Comparison of ENCODE assay signal across 15 cellular contexts in the genomic region with DNA sequence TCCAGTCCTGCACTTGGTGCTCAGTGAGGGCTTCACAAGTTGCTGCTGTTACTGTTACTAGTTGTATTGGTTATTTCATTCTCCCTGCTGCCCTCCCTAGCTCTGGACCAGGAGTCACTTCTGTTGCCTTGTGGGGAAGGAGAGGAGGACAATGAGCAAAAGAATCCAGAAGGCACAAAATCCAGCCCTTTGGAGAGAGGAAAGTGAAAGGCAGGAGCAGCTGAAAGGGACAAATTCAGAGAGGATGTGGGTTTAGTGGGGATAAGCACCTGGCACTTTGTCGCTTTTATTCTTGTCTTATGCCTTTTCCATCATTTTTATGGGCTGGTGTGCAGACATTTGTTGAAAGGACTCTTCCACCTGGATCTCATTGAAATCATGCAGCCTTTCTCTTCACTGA. TPM values are rescaled to one million over a fixed set of nuclear protein-coding genes. Genes with fewer than 3 reads are reported as not detected.
A peak's percentile ranks its signal among the peaks of the same experiment; 100 is the strongest.
DNase-seq lines count a peak whose midpoint lies in the region; ATAC-seq and TF ChIP-seq lines count a peak whose summit lies in the region.
"Had no signal": no experiment of that assay in that cellular context is flagged by ENCODE, and none has a peak within 500 bp of the region (broad histone marks: within the 10 kb centered on the region; RNA-seq: fewer than 3 reads in every experiment).

No MANE protein-coding gene starts in this region.

- H3K4me1 ChIP-seq in SJCRH30 = peaks cover 37% of the 10 kb centered on the region
- H3K4me1 ChIP-seq: BE2C had no signal

- ATAC-seq in stimulated activated naive B cell treated with anti-CD40 and anti-IgM and Interleukin-4, amounts not matched to agents 10 μg/mL and 1 μg/mL and 100 μg/mL, for 72 hours (replicated peaks) = no peak
- ATAC-seq in GM19328 (IDR thresholded peaks at IDR 0.05; ENCODE audit: unreplicated experiment) = no peak
- ATAC-seq: GM23338 had no signal

- no peaks in the 10 kb centered on the region for H3K36me3 ChIP-seq in SJCRH30
- H3K36me3 ChIP-seq: BE2C had no signal

- DNase-seq in HFFc6 (no peak), SJCRH30 (peak; percentile 84 to 94), myocyte (ENCODE audit: low read depth) (peak; percentile 40), ecto neural progenitor cell (ENCODE audit: low spot score) (no peak)
- no peak for DNase-seq in stimulated activated naive B cell treated with anti-CD40 and anti-IgM and Interleukin-4, amounts not matched to agents 10 μg/mL and 1 μg/mL and 100 μg/mL, for 72 hours
- DNase-seq: ACHN; BE2C; C1 segment of cervical spinal cord; CD4-positive, CD25-positive, alpha-beta regulatory T cell; CD8-positive, alpha-beta memory T cell; COR-L47; HCEC 1CT had no signal

- no peaks in the 10 kb centered on the region for H3K36me3 Mint-ChIP-seq in HFFc6 (ENCODE audit: low read depth)
- peaks cover 0 to 2% of the 10 kb centered on the region in 2 donors for H3K36me3 Mint-ChIP-seq in stimulated activated naive B cell treated with anti-CD40 and anti-IgM and Interleukin-4, amounts not matched to agents 10 μg/mL and 1 μg/mL and 100 μg/mL, for 72 hours
- H3K36me3 Mint-ChIP-seq: CD8-positive, alpha-beta memory T cell had no signal

- H3K27ac Mint-ChIP-seq in HFFc6 = no peak overlapping the region
- H3K27ac Mint-ChIP-seq in stimulated activated naive B cell treated with anti-CD40 and anti-IgM and Interleukin-4, amounts not matched to agents 10 μg/mL and 1 μg/mL and 100 μg/mL, for 72 hours = no peak overlapping the region
- H3K27ac Mint-ChIP-seq: CD4-positive, CD25-positive, alpha-beta regulatory T cell; CD8-positive, alpha-beta memory T cell; GM23338 had no signal

- no peak for TF ChIP-seq CTCF in HFFc6 (IDR thresholded peaks at IDR 0.05)

- H3K4me1 Mint-ChIP-seq in HFFc6 (ENCODE audit: low read depth) = peaks cover 22% of the 10 kb centered on the region
- no peaks in the 10 kb centered on the region for H3K4me1 Mint-ChIP-seq in stimulated activated naive B cell treated with anti-CD40 and anti-IgM and Interleukin-4, amounts not matched to agents 10 μg/mL and 1 μg/mL and 100 μg/mL, for 72 hours
- H3K4me1 Mint-ChIP-seq: CD4-positive, CD25-positive, alpha-beta regulatory T cell; CD8-positive, alpha-beta memory T cell had no signal

- peak overlapping the region; percentile 47 for H3K27ac ChIP-seq in SJCRH30
- H3K27ac ChIP-seq: HL-60 had no signal

- H3K9me3 Mint-ChIP-seq in HFFc6 = no peaks in the 10 kb centered on the region
- H3K9me3 Mint-ChIP-seq in stimulated activated naive B cell treated with anti-CD40 and anti-IgM and Interleukin-4, amounts not matched to agents 10 μg/mL and 1 μg/mL and 100 μg/mL, for 72 hours = no peaks in the 10 kb centered on the region
- H3K9me3 Mint-ChIP-seq: CD8-positive, alpha-beta memory T cell had no signal

- no peak overlapping the region for H3K4me3 ChIP-seq in SJCRH30
- H3K4me3 ChIP-seq: GM23338 had no signal

- H3K9me3 ChIP-seq in SJCRH30 (replicated peaks) = 0 out of 2 replicates have a peak, but pooled peaks cover 6% of the 10 kb centered on the region
- H3K9me3 ChIP-seq: BE2C had no signal

- no peaks in the 10 kb centered on the region for H3K27me3 ChIP-seq in SJCRH30

- peaks cover 9% of the 10 kb centered on the region for H3K27me3 Mint-ChIP-seq in HFFc6 (ENCODE audit: insufficient read depth)
- peaks cover 10 to 36% of the 10 kb centered on the region in 2 donors for H3K27me3 Mint-ChIP-seq in stimulated activated naive B cell treated with anti-CD40 and anti-IgM and Interleukin-4, amounts not matched to agents 10 μg/mL and 1 μg/mL and 100 μg/mL, for 72 hours

- H3K4me3 Mint-ChIP-seq in HFFc6 = peak overlapping the region; percentile 65; the same call in 1 of the 2 replicates
- H3K4me3 Mint-ChIP-seq in stimulated activated naive B cell treated with anti-CD40 and anti-IgM and Interleukin-4, amounts not matched to agents 10 μg/mL and 1 μg/mL and 100 μg/mL, for 72 hours = no peak overlapping the region
- H3K4me3 Mint-ChIP-seq: CD8-positive, alpha-beta memory T cell; GM23338 had no signal

RNA-seq across cellular contexts. Expression of a gene that starts 24.3 kb away (rescaled TPM):
- 100 to 1,000 TPM; 260 to 409 (median 335) TPM for total RNA-seq in HFFc6 (2021; fragmentation: NEBNext Ultra II Directional; extraction: Animal tissue kit (Norgen Biotek cat#: 25700))
- 62.0 and 63.1 TPM in 2 replicates for total RNA-seq in SJCRH30 (2014; rRNA removed; shearing (Covaris generic))
- 14.4 and 26.2 TPM in 2 replicates for total RNA-seq in myocyte
- 5.3 TPM for polyA plus RNA-seq in myocyte (2012)
- total RNA-seq: CD8-positive, alpha-beta memory T cell had no signal
- polyA plus RNA-seq: CD4-positive, CD25-positive, alpha-beta regulatory T cell; CD8-positive, alpha-beta memory T cell had no signal

Comparison
In these comparisons a context has a peak if more than half of its experiments do, and no peak if none do; other contexts are left out.
1. DNase-seq: peak in SJCRH30 (2 of 2) and myocyte (single experiment); none in HFFc6 (single experiment), stimulated activated naive B cell treated with anti-CD40 and anti-IgM and Interleukin-4, amounts not matched to agents 10 μg/mL and 1 μg/mL and 100 μg/mL, for 72 hours (single experiment) and ecto neural progenitor cell (single experiment).